ENCODE assay signal across 10 cellular contexts in genomic region chr6:135231469-135231844, GRCh38. TPM values are rescaled to one million over a fixed set of nuclear protein-coding genes. Genes with fewer than 3 reads are reported as not detected.
DNase-seq lines count a peak whose midpoint lies in the region; ATAC-seq, FAIRE-seq and TF ChIP-seq lines count a peak whose summit lies in the region.
"Had no signal": no experiment of that assay in that cellular context is flagged by ENCODE, and none has a peak within 500 bp of the region (broad histone marks: within the 10 kb centered on the region; RNA-seq: fewer than 3 reads in every experiment).

No MANE protein-coding gene starts in this region.

- WGBS in GM12878 (ENCODE audit: insufficient coverage, insufficient replicate concordance, low lambda C conversion rate, missing lambda C conversion rate) = 0% methylated on average over 1 of the region's 1 CpG
- WGBS in testis, 2 donors = 94 to 96% methylated on average over 1 of the region's 1 CpG

- H3K27ac Mint-ChIP-seq in naive thymus-derived CD8-positive, alpha-beta T cell = no peak overlapping the region

- no peak overlapping the region for H3K9ac ChIP-seq in DND-41 (ENCODE audit: low read depth, low read length)
- H3K9ac ChIP-seq in GM12878 (ENCODE audit: control insufficient read depth, insufficient read depth, low read length) = no peak overlapping the region

- no peaks in the 10 kb centered on the region for H3K36me3 Mint-ChIP-seq in naive thymus-derived CD8-positive, alpha-beta T cell

- no peak for TF ChIP-seq RAD21 in GM12878 (IDR thresholded peaks at IDR 0.05; ENCODE audit: insufficient read depth, low read depth, low read length)

- DNase-seq in DND-41 (no peak), M059J (ENCODE audit: low read depth) (peak; percentile 86), GM12878 (ENCODE audit: low read depth, low spot score) (peak; percentile 59), testis (no peak)
- no peak for DNase-seq in naive thymus-derived CD8-positive, alpha-beta T cell
- DNase-seq: NCI-H2029 treated with DMSO at 0.1 percent for 48 hours had no signal

- H3K4me1 ChIP-seq in DND-41 (ENCODE audit: insufficient read depth, low read length) (peaks cover 51% of the 10 kb centered on the region), GM12878 (ENCODE audit: control insufficient read depth, insufficient read depth, low read length) (peaks cover 36% of the 10 kb centered on the region), testis (no peaks in the 10 kb centered on the region)

- no peak for TF ChIP-seq EP300 in GM12878 (IDR thresholded peaks at IDR 0.05; ENCODE audit: borderline replicate concordance in 1 of 2, control insufficient read depth in 1 of 2, low read depth in 2 of 2, low read length in 2 of 2)

- in situ Hi-C loops in GM12878 (cut with MboI) = loop anchor here (25.0 kb wide), 1 partner anchor 181 kb away; no protein-coding TSS in a partner anchor

- no peaks in the 10 kb centered on the region for H3K36me3 ChIP-seq in DND-41 (ENCODE audit: insufficient read depth, low read length)
- no peaks in the 10 kb centered on the region for H3K36me3 ChIP-seq in GM12878 (ENCODE audit: control insufficient read depth in 2 of 2, insufficient read depth in 2 of 2, low read length in 1 of 2)
- H3K36me3 ChIP-seq in testis (ENCODE audit: low read depth, missing control alignments) = no peaks in the 10 kb centered on the region

- POLR2A ChIA-PET in GM12878 (lab: Charles Lee) = interaction anchor here (1.1 to 1.2 kb wide), 2 partner anchors 27 to 42 kb away, joined by 3 to 6 read pairs; no protein-coding TSS in a partner anchor
- POLR2A ChIA-PET in naive thymus-derived CD8-positive, alpha-beta T cell (lab: Charles Lee) = no interaction called here

- CTCF ChIA-PET in GM12878 (lab: Yijun Ruan, JAX) = interaction anchor here (0.7 to 1.9 kb wide), 5 partner anchors 7 to 290 kb away, joined by 3 to 5 read pairs (median 3); no protein-coding TSS in a partner anchor

- H3K9me3 ChIP-seq in DND-41 (ENCODE audit: insufficient read depth, low read length, severe bottlenecking) = no peaks in the 10 kb centered on the region
- H3K9me3 ChIP-seq in GM12878 (replicated peaks; ENCODE audit: control insufficient read depth, insufficient read depth, low read length) = peaks cover 4% of the 10 kb centered on the region; the same call in 2 of the 3 replicates
- no peaks in the 10 kb centered on the region for H3K9me3 ChIP-seq in testis

- FAIRE-seq in GM12878 (lab: Jason Lieb, UNC) = no peak
- FAIRE-seq: urothelium cell line had no signal

- peak overlapping the region; percentile 66 for H3K27ac ChIP-seq in DND-41 (ENCODE audit: low read length)
- no peak overlapping the region for H3K27ac ChIP-seq in GM12878 (ENCODE audit: control insufficient read depth, insufficient read depth)
- H3K27ac ChIP-seq in testis = no peak overlapping the region

- TF ChIP-seq POLR2A in GM12878 (IDR thresholded peaks at IDR 0.05; ENCODE audit: low read depth, low read length) (no peak), testis (IDR thresholded peaks at IDR 0.05) (no peak)

- peak overlapping the region; percentile 15; the same call in 1 of the 2 replicates for H2AFZ ChIP-seq in DND-41 (ENCODE audit: low read depth, low read length)
- no peak overlapping the region for H2AFZ ChIP-seq in GM12878 (ENCODE audit: control insufficient read depth, low read depth, low read length)

- H3K4me1 Mint-ChIP-seq in naive thymus-derived CD8-positive, alpha-beta T cell = peaks cover 2 to 10% (median 7%) of the 10 kb centered on the region in 4 donors

- H3K4me2 ChIP-seq in DND-41 (ENCODE audit: insufficient read depth, low read length) = no peak overlapping the region
- no peak overlapping the region for H3K4me2 ChIP-seq in GM12878 (ENCODE audit: control insufficient read depth, insufficient read depth)

- ATAC-seq in DND-41 (ENCODE audit: insufficient read depth, low read depth) (no peak), GM19025 (IDR thresholded peaks at IDR 0.05; ENCODE audit: low read depth, unreplicated experiment) (peak; percentile 28), GM12878 (peak; percentile 74), HG02884 (IDR thresholded peaks at IDR 0.05; ENCODE audit: unreplicated experiment) (no peak), HG03342 (IDR thresholded peaks at IDR 0.05; ENCODE audit: unreplicated experiment) (no peak)
- ATAC-seq in naive thymus-derived CD8-positive, alpha-beta T cell = no peak

- H4K20me1 ChIP-seq in DND-41 (ENCODE audit: insufficient read depth, low read length) (no peaks in the 10 kb centered on the region), GM12878 (ENCODE audit: control insufficient read depth, insufficient read depth) (no peaks in the 10 kb centered on the region)

- H3K4me3 ChIP-seq in DND-41 (ENCODE audit: low read depth in 1 of 2, low read length in 2 of 2) (no peak overlapping the region), GM12878 (no peak overlapping the region), testis (no peak overlapping the region)

- no peak overlapping the region for H3K4me3 Mint-ChIP-seq in naive thymus-derived CD8-positive, alpha-beta T cell

- no peaks in the 10 kb centered on the region for H3K9me3 Mint-ChIP-seq in naive thymus-derived CD8-positive, alpha-beta T cell

- intact Hi-C loops in GM12878 (cut with micrococcal nuclease; ENCODE audit: unreplicated experiment) (no loop called here), testis (cut with DNase I; ENCODE audit: low total_unique reads) (no loop called here)

- TF ChIP-seq CTCF in DND-41 (IDR thresholded peaks at IDR 0.05; ENCODE audit: borderline replicate concordance, extremely low read depth, low read length, poor library complexity, severe bottlenecking) (no peak), GM12878 (IDR thresholded peaks at IDR 0.05 in 2 of 3, conservative IDR thresholded peaks at IDR 0.05 in 1 of 3; ENCODE audit: control insufficient read depth in 2 of 3, extremely low read depth in 1 of 3, insufficient read depth in 1 of 3, low read depth in 3 of 3, low read length in 3 of 3) (no peak), testis (IDR thresholded peaks at IDR 0.05) (no peak)

- H3K79me2 ChIP-seq in DND-41 (ENCODE audit: insufficient read depth, low read length) (no peaks in the 10 kb centered on the region), GM12878 (ENCODE audit: control insufficient read depth, insufficient read depth, low read length) (no peaks in the 10 kb centered on the region)

- BruUV-seq in GM12878 (replicated peaks; lab: Mats Ljungman, UMichigan) = no TSS peak

- RAD21 ChIA-PET in GM12878 (lab: Charles Lee; ENCODE audit: unreplicated experiment) = no interaction called here

- SMC1A ChIA-PET in GM12878 (lab: Charles Lee; ENCODE audit: uncharacterized antibody, unreplicated experiment) = interaction anchor here (0.9 to 2.1 kb wide), 3 partner anchors 88 to 177 kb away, joined by 4 to 6 read pairs (median 5); no protein-coding TSS in a partner anchor

- H3K27me3 ChIP-seq in DND-41 (ENCODE audit: insufficient read depth, low read length, poor library complexity) = no peaks in the 10 kb centered on the region
- no peaks in the 10 kb centered on the region for H3K27me3 ChIP-seq in GM12878 (replicated peaks in 1 of 2; ENCODE audit: control insufficient read depth in 2 of 2, insufficient read depth in 2 of 2, low read length in 1 of 2)
- no peaks in the 10 kb centered on the region for H3K27me3 ChIP-seq in testis

- H3K27me3 Mint-ChIP-seq in naive thymus-derived CD8-positive, alpha-beta T cell = no peaks in the 10 kb centered on the region

TF ChIP-seq in GM12878, 131 proteins besides CTCF, POLR2A, EP300 and RAD21 (continues in another document):
- no peak for TF ChIP-seq HDAC2 (IDR thresholded peaks at IDR 0.05)
- no peak for TF ChIP-seq ZNF274 (IDR thresholded peaks at IDR 0.05; ENCODE audit: insufficient read depth, insufficient read length)
- TF ChIP-seq TCF12 (IDR thresholded peaks at IDR 0.05; ENCODE audit: low read depth, low read length) = no peak
- no peak for TF ChIP-seq FOS (IDR thresholded peaks at IDR 0.05; ENCODE audit: borderline replicate concordance, extremely low read depth, insufficient read length)
- TF ChIP-seq CHD4 (IDR thresholded peaks at IDR 0.05) = no peak
- TF ChIP-seq KAT2A (conservative IDR thresholded peaks at IDR 0.05; ENCODE audit: control insufficient read depth, low read depth, low read length) = no peak
- TF ChIP-seq CBX5 (IDR thresholded peaks at IDR 0.05; ENCODE audit: low read depth) = no peak
- TF ChIP-seq YBX1 (IDR thresholded peaks at IDR 0.05) = no peak
- TF ChIP-seq POU2F2 (IDR thresholded peaks at IDR 0.05; ENCODE audit: borderline replicate concordance, low read depth, low read length) = no peak
- TF ChIP-seq RELA (IDR thresholded peaks at IDR 0.05; ENCODE audit: borderline replicate concordance, partially characterized antibody) = no peak
- TF ChIP-seq IKZF2 (IDR thresholded peaks at IDR 0.05) = 0 out of 4 replicates have a peak, but pooled peaks of 1 of the 2 experiments have one; percentile 19
- no peak for TF ChIP-seq NR2C1 (IDR thresholded peaks at IDR 0.05)
- TF ChIP-seq JUNB (IDR thresholded peaks at IDR 0.05) = peak; percentile 37; the same call in 1 of the 2 replicates
- no peak for TF ChIP-seq HCFC1 (IDR thresholded peaks at IDR 0.05; ENCODE audit: low read length)
- TF ChIP-seq RUNX3 (IDR thresholded peaks at IDR 0.05; ENCODE audit: low read length) = peak; percentile 19; the same call in 1 of the 2 replicates

RNA-seq across cellular contexts. Expression of gene MYB, which starts 50.3 kb away (rescaled TPM):
- 5.1 and 7.4 TPM in 2 replicates for total RNA-seq in M059J (2014; rRNA removed; shearing (Covaris generic))
- 60.0 and 65.9 TPM in 2 replicates for total RNA-seq in GM12878 (2013; cell fraction: nucleolus; rRNA removed)
- total RNA-seq in GM12878 (2014; rRNA removed) = 16.1 TPM in 2 replicates
- 21.8 and 23.2 TPM in 2 replicates for total RNA-seq in GM12878 (2014; rRNA removed; fragmentation: Illumina TruSeq; extraction: Trizol)
- 21.3 and 22.4 TPM in 2 replicates for total RNA-seq in GM12878 (2021)
- polyA plus RNA-seq in GM12878 (2011; ENCODE audit: low read depth) = 16.0 TPM
- 20.3 and 20.7 TPM in 2 replicates for polyA plus RNA-seq in GM12878 (2011; rRNA removed)
- 17.6 and 27.0 TPM in 2 replicates for polyA plus RNA-seq in GM12878 (2011; cell fraction: cytosol; rRNA removed)
- polyA plus RNA-seq in GM12878 (2011; cell fraction: nucleus; rRNA removed) = 26.4 and 28.1 TPM in 2 replicates
- polyA plus RNA-seq in GM12878 (2012) = 16.1 and 21.0 TPM in 2 replicates
- 25.2 and 32.5 TPM in 2 replicates for polyA plus RNA-seq in GM12878 (2014; fragmentation: Illumina TruSeq; extraction: Trizol)
- polyA plus RNA-seq in GM12878 (2014; fragmentation: Nextera tagmentation; extraction: Ambion mirVana) = 10 to 100 TPM in 1 of 2 experiments, 1 to 10 TPM in 1; 7.0 to 10.3 TPM
- polyA plus RNA-seq in GM12878 (2014; rRNA removed) = 15.5 and 17.9 TPM in 2 replicates
- polyA plus RNA-seq in GM12878 (2016; fragmentation: Nextera tagmentation; extraction: Ambion mirVana) = 10 to 100 TPM; 24.1 to 29.8 TPM
- 30.4 and 34.2 TPM in 2 replicates for polyA minus RNA-seq in GM12878 (2011; rRNA and poly(A)+ RNA removed)
- polyA minus RNA-seq in GM12878 (2011; cell fraction: cytosol; rRNA and poly(A)+ RNA removed) = 12.0 and 13.7 TPM in 2 replicates
- polyA minus RNA-seq in GM12878 (2011; cell fraction: nucleus; rRNA and poly(A)+ RNA removed) = 34.0 and 50.9 TPM in 2 replicates
- 1 to 10 TPM; 1.5 to 3.7 TPM for total RNA-seq in testis
- polyA plus RNA-seq in testis (ENCODE audit: insufficient read depth, low read depth, low replicate concordance) = 1.8 TPM
- total RNA-seq in naive thymus-derived CD8-positive, alpha-beta T cell = 10 to 100 TPM; 20.9 to 22.5 TPM
- polyA plus RNA-seq in naive thymus-derived CD8-positive, alpha-beta T cell = 1 to 10 TPM; 2.4 to 4.8 (median 2.5) TPM

Comparison
In these comparisons a context has a peak if more than half of its experiments do, and no peak if none do; other contexts are left out.
1. ATAC-seq: peak in GM19025 (single experiment) and GM12878 (single experiment); none in DND-41 (single experiment), HG02884 (single experiment), naive thymus-derived CD8-positive, alpha-beta T cell (0 of 2) and HG03342 (single experiment).
2. DNase-seq: peak in M059J (single experiment) and GM12878 (single experiment); none in DND-41 (single experiment), testis (single experiment) and naive thymus-derived CD8-positive, alpha-beta T cell (0 of 10).